18 cellular contexts compared by ENCODE assay signal in the genomic region with DNA sequence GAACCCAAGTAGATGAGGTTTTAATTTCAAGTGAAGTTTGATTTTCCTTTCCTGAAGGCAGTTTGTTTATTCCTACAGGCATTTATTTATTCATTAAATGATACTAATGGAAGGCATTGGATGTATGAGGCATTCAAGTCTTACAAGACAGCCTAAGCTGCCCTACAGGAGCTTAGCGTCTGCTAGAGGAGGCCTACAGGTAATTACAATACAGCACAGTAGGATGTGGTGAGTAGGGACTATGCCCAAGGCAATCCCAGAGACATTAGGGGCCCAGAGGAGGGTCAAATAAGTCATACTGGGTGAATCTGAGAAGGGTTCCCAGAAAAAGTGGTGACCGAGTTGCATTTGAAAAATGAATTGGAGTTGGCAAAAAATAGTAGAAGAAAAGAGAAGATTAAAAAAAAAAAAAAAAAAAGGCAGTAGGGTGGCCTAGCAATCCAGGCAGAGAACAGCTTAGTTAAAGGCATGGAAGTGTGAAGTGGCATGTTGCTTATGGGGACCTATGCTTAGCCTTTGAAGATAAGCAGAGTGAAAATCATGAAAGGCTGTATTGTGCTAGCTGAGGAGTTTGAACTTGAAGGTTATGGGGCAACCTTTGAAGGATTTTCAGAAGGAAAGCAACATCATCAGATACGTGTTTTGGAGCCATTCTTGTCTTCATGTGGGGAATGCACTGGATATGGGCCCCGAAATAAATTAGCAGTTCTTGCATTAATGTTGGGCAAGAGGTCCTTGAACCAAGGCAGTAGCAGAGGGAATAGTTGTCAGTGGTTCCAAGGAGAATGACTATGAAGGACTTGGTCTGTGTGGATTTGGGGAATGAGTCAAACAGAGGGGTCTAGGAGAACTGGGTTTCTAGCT.
"Had no signal": no experiment of that assay in that cellular context is flagged by ENCODE, and none has a peak within 500 bp of the region (broad histone marks: within the 10 kb centered on the region; RNA-seq: fewer than 3 reads in every experiment).

No MANE protein-coding gene starts in this region.

- DNase-seq: activated CD4-positive, alpha-beta T cell treated with anti-CD3 and anti-CD28 coated beads, Interleukin-2, amount 10 ng/mL, durations not matched to agents 24 days and 14 days; activated CD8-positive, alpha-beta memory T cell treated with anti-CD3 and anti-CD28 coated beads, Interleukin-2, amount 50 U/mL, for 48 hours; activated CD8-positive, alpha-beta T cell treated with anti-CD3 and anti-CD28 coated beads, Interleukin-2, amount 10 ng/mL, durations not matched to agents 7 days and 5 days; activated effector memory CD4-positive, alpha-beta T cell treated with anti-CD3 and anti-CD28 coated beads, Interleukin-2, amount 50 U/mL, for 16 hours; activated naive CD4-positive, alpha-beta T cell treated with anti-CD3 and anti-CD28 coated beads, Interleukin-2, amount 50 U/mL, for 16 hours; activated T-cell treated with anti-CD3 and anti-CD28 coated beads, Interleukin-2, amount 50 U/mL, for 48 hours; colonic mucosa; heart right ventricle; left ventricle myocardium inferior; stimulated activated CD4-positive, alpha-beta T cell treated with anti-CD3 and anti-CD28 coated beads, Interleukin-1b, Interleukin-23, amount 100 ng/mL, for 48 hours; stimulated activated CD8-positive, alpha-beta memory T cell treated with anti-CD3 and anti-CD28 coated beads, Interleukin-4, amount 100 ng/mL, for 48 hours; stimulated activated naive CD4-positive, alpha-beta T cell treated with Interleukin-2 at 50 U/mL for 16 hours; substantia nigra; T-cell; tibial artery had no signal

- ATAC-seq: activated CD8-positive, alpha-beta T cell treated with anti-CD3 and anti-CD28 coated beads, Interleukin-2, amount 10 ng/mL, durations not matched to agents 7 days and 5 days; heart right ventricle; T-cell had no signal

- H3K4me3 Mint-ChIP-seq: activated CD4-positive, alpha-beta T cell treated with anti-CD3 and anti-CD28 coated beads, Interleukin-2, amount 10 ng/mL, durations not matched to agents 24 days and 14 days; activated CD8-positive, alpha-beta T cell treated with anti-CD3 and anti-CD28 coated beads, Interleukin-2, amount 10 ng/mL, durations not matched to agents 7 days and 5 days; central memory CD8-positive, alpha-beta T cell; T-cell had no signal

- H3K9ac ChIP-seq: parathyroid adenoma had no signal

- H3K9me3 Mint-ChIP-seq: activated CD4-positive, alpha-beta T cell treated with anti-CD3 and anti-CD28 coated beads, Interleukin-2, amount 10 ng/mL, durations not matched to agents 24 days and 14 days; central memory CD8-positive, alpha-beta T cell; T-cell had no signal

- H3K36me3 ChIP-seq: ascending aorta, colonic mucosa, left ventricle myocardium inferior, tibial artery had no signal

- H3K9me3 ChIP-seq: ascending aorta, colonic mucosa, heart right ventricle, left ventricle myocardium inferior, tibial artery had no signal

- H3K27ac ChIP-seq: ascending aorta, colonic mucosa, heart right ventricle, left ventricle myocardium inferior, parathyroid adenoma, tibial artery had no signal

- H3K4me1 Mint-ChIP-seq: central memory CD8-positive, alpha-beta T cell had no signal

- H3K4me1 ChIP-seq: ascending aorta, colonic mucosa, left ventricle myocardium inferior, parathyroid adenoma, tibial artery had no signal

- H3K79me2 ChIP-seq: parathyroid adenoma had no signal

- H2AFZ ChIP-seq: parathyroid adenoma had no signal

- H3K27ac Mint-ChIP-seq: activated CD4-positive, alpha-beta T cell treated with anti-CD3 and anti-CD28 coated beads, Interleukin-2, amount 10 ng/mL, durations not matched to agents 24 days and 14 days; activated CD8-positive, alpha-beta T cell treated with anti-CD3 and anti-CD28 coated beads, Interleukin-2, amount 10 ng/mL, durations not matched to agents 7 days and 5 days; T-cell had no signal

- H3K4me3 ChIP-seq: ascending aorta, colonic mucosa, heart right ventricle, left ventricle myocardium inferior, tibial artery had no signal

- H3K27me3 ChIP-seq: ascending aorta, colonic mucosa, tibial artery had no signal

- H3K27me3 Mint-ChIP-seq: activated CD4-positive, alpha-beta T cell treated with anti-CD3 and anti-CD28 coated beads, Interleukin-2, amount 10 ng/mL, durations not matched to agents 24 days and 14 days; central memory CD8-positive, alpha-beta T cell; T-cell had no signal
